ENCODE assay signal across 19 cellular contexts in the genomic region with DNA sequence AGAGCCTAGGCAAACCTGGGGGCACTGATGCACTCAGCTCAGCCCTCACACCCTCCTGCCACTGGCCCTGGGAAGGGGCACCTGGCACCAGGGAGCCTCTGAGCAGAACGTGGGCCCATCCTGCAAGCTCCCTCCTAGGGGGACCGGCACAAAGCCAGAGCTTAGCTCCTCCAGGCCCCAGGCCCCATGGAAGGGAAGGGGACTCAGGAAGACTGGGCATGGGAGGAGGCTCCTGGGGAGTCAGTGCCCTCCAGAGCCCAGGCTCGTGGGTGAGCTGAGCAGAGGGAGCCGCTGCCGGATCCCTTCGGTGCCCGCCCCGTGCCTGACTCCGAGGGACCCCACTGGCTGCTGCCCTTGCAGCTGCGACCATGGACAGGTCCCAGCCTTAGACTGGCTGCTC.
"Had no signal": no experiment of that assay in that cellular context is flagged by ENCODE, and none has a peak within 500 bp of the region (broad histone marks: within the 10 kb centered on the region; RNA-seq: fewer than 3 reads in every experiment).

No MANE protein-coding gene starts in this region.

- DNase-seq: activated CD4-positive, alpha-beta T cell treated with anti-CD3 and anti-CD28 coated beads for 4 hours; activated CD8-positive, alpha-beta memory T cell treated with anti-CD3 and anti-CD28 coated beads, Interleukin-2, amount 50 U/mL, for 4 hours; activated CD8-positive, alpha-beta T cell treated with anti-CD3 and anti-CD28 coated beads for 36 hours; activated gamma-delta T cell treated with Interleukin-2 at 50 U/mL for 16 hours; amygdala; esophagus squamous epithelium; glutamatergic neuron; immature natural killer cell; mesendoderm; ovary; stimulated activated CD4-positive, alpha-beta T cell treated with anti-CD3 and anti-CD28 coated beads, Interleukin-2, amount 100 ng/mL, for 48 hours; T-helper 2 cell; tibial artery had no signal

- H3K36me3 ChIP-seq: brain microvascular endothelial cell, ovary, tibial artery had no signal

- H3K27ac Mint-ChIP-seq: activated CD8-positive, alpha-beta T cell treated with anti-CD3 and anti-CD28 coated beads for 36 hours; activated naive CD8-positive, alpha-beta T cell; immature natural killer cell; stimulated activated memory B cell treated with anti-CD40 and anti-IgM and Interleukin-4, amounts not matched to agents 10 μg/mL and 1 μg/mL and 100 μg/mL, for 72 hours had no signal

- H3K27ac ChIP-seq: brain microvascular endothelial cell, coronary artery, esophagus squamous epithelium, ovary, tibial artery had no signal

- ATAC-seq: activated CD8-positive, alpha-beta T cell treated with anti-CD3 and anti-CD28 coated beads for 36 hours; stimulated activated memory B cell treated with anti-CD40 and anti-IgM and Interleukin-4, amounts not matched to agents 10 μg/mL and 1 μg/mL and 100 μg/mL, for 72 hours had no signal

- H3K27me3 ChIP-seq: brain microvascular endothelial cell, esophagus squamous epithelium, ovary had no signal

- H3K4me1 ChIP-seq: tibial artery had no signal

- H3K4me3 Mint-ChIP-seq: activated CD8-positive, alpha-beta T cell treated with anti-CD3 and anti-CD28 coated beads for 36 hours; activated naive CD8-positive, alpha-beta T cell; central memory CD8-positive, alpha-beta T cell; immature natural killer cell; neural crest cell; stimulated activated memory B cell treated with anti-CD40 and anti-IgM and Interleukin-4, amounts not matched to agents 10 μg/mL and 1 μg/mL and 100 μg/mL, for 72 hours had no signal

- H3K4me3 ChIP-seq: ovary, tibial artery had no signal

- H3K9me3 Mint-ChIP-seq: activated CD8-positive, alpha-beta T cell treated with anti-CD3 and anti-CD28 coated beads for 36 hours; central memory CD8-positive, alpha-beta T cell; immature natural killer cell; neural crest cell; stimulated activated memory B cell treated with anti-CD40 and anti-IgM and Interleukin-4, amounts not matched to agents 10 μg/mL and 1 μg/mL and 100 μg/mL, for 72 hours had no signal

- H3K9me3 ChIP-seq: esophagus squamous epithelium, ovary, tibial artery had no signal

- H3K27me3 Mint-ChIP-seq: activated CD8-positive, alpha-beta T cell treated with anti-CD3 and anti-CD28 coated beads for 36 hours; activated naive CD8-positive, alpha-beta T cell; central memory CD8-positive, alpha-beta T cell; stimulated activated memory B cell treated with anti-CD40 and anti-IgM and Interleukin-4, amounts not matched to agents 10 μg/mL and 1 μg/mL and 100 μg/mL, for 72 hours had no signal
